ENCODE assay signal across 34 cellular contexts in genomic region chr3:63876260-63876659, GRCh38. TPM values are rescaled to one million over a fixed set of nuclear protein-coding genes. Genes with fewer than 3 reads are reported as not detected.
"Had no signal": no experiment of that assay in that cellular context is flagged by ENCODE, and none has a peak within 500 bp of the region (broad histone marks: within the 10 kb centered on the region; RNA-seq: fewer than 3 reads in every experiment).

No MANE protein-coding gene starts in this region.

- DNase-seq: activated CD4-positive, alpha-beta T cell treated with anti-CD3 and anti-CD28 coated beads for 48 hours; activated CD4-positive, alpha-beta T cell treated with anti-CD3 and anti-CD28 coated beads, Interleukin-2, amount 50 U/mL, for 48 hours; activated CD8-positive, alpha-beta memory T cell treated with anti-CD3 and anti-CD28 coated beads for 24 hours; activated T-cell treated with anti-CD3 and anti-CD28 coated beads, Interleukin-2, amount 50 U/mL, for 1 hour; anterior cingulate cortex; effector CD4-positive, alpha-beta T cell; foreskin melanocyte; heart right ventricle; kidney glomerular epithelial cell; left lung; lower lobe of right lung; nephron progenitor cell; pancreas; retina; sigmoid colon; small intestine; stimulated activated CD4-positive, alpha-beta T cell treated with anti-CD3 and anti-CD28 coated beads, Interleukin-1b, Interleukin-23, amount 100 ng/mL, for 48 hours; stimulated activated CD4-positive, alpha-beta T cell treated with anti-CD3 and anti-CD28 coated beads, Interleukin-4, amount 100 ng/mL, for 4 hours; stimulated activated naive CD4-positive, alpha-beta T cell had no signal

- H3K27me3 Mint-ChIP-seq: central memory CD8-positive, alpha-beta T cell; dendritic cell treated with granulocyte-macrophage colony-stimulating factor and Interleukin-4, amounts not matched to agents 40 ng/mL and 50 ng/mL, for 4 days had no signal

- H3K4me3 Mint-ChIP-seq: central memory CD8-positive, alpha-beta T cell; dendritic cell treated with granulocyte-macrophage colony-stimulating factor and Interleukin-4, amounts not matched to agents 40 ng/mL and 50 ng/mL, for 4 days; nephron progenitor cell had no signal

- H3K4me3 ChIP-seq: esophagus muscularis mucosa, heart right ventricle, left lung, lower lobe of right lung, pancreas, prostate gland, sigmoid colon, tibial nerve had no signal

- H3K36me3 Mint-ChIP-seq: activated naive CD4-positive, alpha-beta T cell treated with anti-CD3 and anti-CD28 coated beads, Interleukin-2, amount 50 U/mL, for 72 hours had no signal

- ATAC-seq: activated CD4-positive, CD25-positive, alpha-beta regulatory T cell treated with anti-CD3 and anti-CD28 coated beads, Interleukin-2, amount 50 U/mL, for 24 hours; activated naive CD4-positive, alpha-beta T cell treated with anti-CD3 and anti-CD28 coated beads, Interleukin-2, amount 50 U/mL, for 72 hours; heart right ventricle; left lung; lower lobe of right lung; pancreas had no signal

- H3K9me3 Mint-ChIP-seq: activated naive CD4-positive, alpha-beta T cell treated with anti-CD3 and anti-CD28 coated beads, Interleukin-2, amount 50 U/mL, for 72 hours; activated T-helper 2 cell treated with anti-CD3 and anti-CD28 coated beads, Interferon-gamma antibody, Interleukin-2, Interleukin-4, amounts not matched to agents 10 μg/mL and 5 μg/mL and 100 μg/mL, durations not matched to agents 14 hours and 24 hours and 36 hours; central memory CD8-positive, alpha-beta T cell; dendritic cell treated with granulocyte-macrophage colony-stimulating factor and Interleukin-4, amounts not matched to agents 40 ng/mL and 50 ng/mL, for 4 days; nephron progenitor cell had no signal

- H3K27ac Mint-ChIP-seq: activated naive CD4-positive, alpha-beta T cell treated with anti-CD3 and anti-CD28 coated beads, Interleukin-2, amount 50 U/mL, for 72 hours; activated T-helper 2 cell treated with anti-CD3 and anti-CD28 coated beads, Interferon-gamma antibody, Interleukin-2, Interleukin-4, amounts not matched to agents 10 μg/mL and 5 μg/mL and 100 μg/mL, durations not matched to agents 14 hours and 24 hours and 36 hours; dendritic cell treated with granulocyte-macrophage colony-stimulating factor and Interleukin-4, amounts not matched to agents 40 ng/mL and 50 ng/mL, for 4 days had no signal

RNA-seq across cellular contexts. Expression of gene SCAANT1, which starts 35.9 kb away (rescaled TPM):
- total RNA-seq: activated naive CD4-positive, alpha-beta T cell treated with anti-CD3 and anti-CD28 coated beads, Interleukin-2, amount 50 U/mL, for 72 hours; bronchial epithelial cell; esophagus muscularis mucosa; glomerular endothelial cell; heart right ventricle; left lung; lower lobe of right lung; mesenteric fat pad; mucosa of gallbladder; pancreas; prostate gland; sigmoid colon; T-helper 2 cell treated with Interferon-gamma antibody and Interleukin-4, amounts not matched to agents 100 ng/mL and 5 ng/mL, for 36 hours; temporal lobe; tibial nerve; ureter had no signal

RNA-seq across cellular contexts. Expression of gene C3orf49, which starts 57.2 kb away (rescaled TPM):
- total RNA-seq: activated naive CD4-positive, alpha-beta T cell treated with anti-CD3 and anti-CD28 coated beads, Interleukin-2, amount 50 U/mL, for 72 hours; activated T-helper 2 cell treated with anti-CD3 and anti-CD28 coated beads, Interferon-gamma antibody, Interleukin-2, Interleukin-4, amounts not matched to agents 10 μg/mL and 5 μg/mL and 100 μg/mL, durations not matched to agents 14 hours and 24 hours and 36 hours; bronchial epithelial cell; esophagus muscularis mucosa; glomerular endothelial cell; heart right ventricle; left lung; lower lobe of right lung; mesenteric fat pad; mucosa of gallbladder; pancreas; prostate gland; sigmoid colon; T-helper 2 cell treated with Interferon-gamma antibody and Interleukin-4, amounts not matched to agents 100 ng/mL and 5 ng/mL, for 36 hours; temporal lobe; tibial nerve; ureter had no signal
